9 cellular contexts compared by ENCODE assay signal in genomic region chr2:231162036-231162345, GRCh38. TPM values are rescaled to one million over a fixed set of nuclear protein-coding genes. Genes with fewer than 3 reads are reported as not detected.
DNase-seq lines count a peak whose midpoint lies in the region; ATAC-seq and TF ChIP-seq lines count a peak whose summit lies in the region.
"Had no signal": no experiment of that assay in that cellular context is flagged by ENCODE, and none has a peak within 500 bp of the region (broad histone marks: within the 10 kb centered on the region; RNA-seq: fewer than 3 reads in every experiment).

No MANE protein-coding gene starts in this region.

- intact Hi-C loops in activated T-helper 2 cell treated with anti-CD3 and anti-CD28 coated beads, Interferon-gamma antibody, Interleukin-2, Interleukin-4, amounts not matched to agents 10 μg/mL and 5 μg/mL and 100 μg/mL, durations not matched to agents 14 hours and 24 hours and 36 hours (cut with micrococcal nuclease): loop anchor here (5.0 kb wide), 1 partner anchor 35 kb away; the partner anchor contains the start of gene HTR2B
- intact Hi-C loops in left ventricle myocardium superior (cut with micrococcal nuclease): no loop called here

- H3K9me3 ChIP-seq in HEK293 (ENCODE audit: control insufficient read depth, insufficient read depth, low read depth, low read length): no peaks in the 10 kb centered on the region

- no peak for DNase-seq in activated T-helper 2 cell treated with anti-CD3 and anti-CD28 coated beads, Interferon-gamma antibody, Interleukin-2, Interleukin-4, amounts not matched to agents 10 μg/mL and 5 μg/mL and 100 μg/mL, durations not matched to agents 14 hours and 24 hours and 36 hours (ENCODE audit: low spot score)
- DNase-seq in left ventricle myocardium superior (no peak), DMS53 (lab: John Stamatoyannopoulos, UW) (no peak), germinal center (ENCODE audit: low spot score) (no peak), NCI-H69 (lab: John Stamatoyannopoulos, UW) (no peak)
- DNase-seq: activated CD4-positive, alpha-beta T cell treated with anti-CD3 and anti-CD28 coated beads for 48 hours had no signal

- H3K4me1 ChIP-seq in HEK293 (ENCODE audit: control insufficient read depth, insufficient read depth, low read length): no peaks in the 10 kb centered on the region

- H3K4me3 ChIP-seq in HEK293 (ENCODE audit: low read depth, low read length): no peak overlapping the region

- POLR2A ChIA-PET in HEK293 (lab: Yijun Ruan, JAX): no interaction called here

- TF ChIP-seq CTCF in HEK293 (tag by site-specific recombination; IDR thresholded peaks at IDR 0.05): no peak

- no peak overlapping the region for H3K27ac ChIP-seq in HEK293 (ENCODE audit: extremely low read depth, low read depth, low read length)

- no peaks in the 10 kb centered on the region for H3K27me3 Mint-ChIP-seq in activated T-helper 2 cell treated with anti-CD3 and anti-CD28 coated beads, Interferon-gamma antibody, Interleukin-2, Interleukin-4, amounts not matched to agents 10 μg/mL and 5 μg/mL and 100 μg/mL, durations not matched to agents 14 hours and 24 hours and 36 hours (ENCODE audit: low read depth)
- no peaks in the 10 kb centered on the region for H3K27me3 Mint-ChIP-seq in stimulated activated memory B cell treated with anti-CD40 and anti-IgM and Interleukin-4, amounts not matched to agents 10 μg/mL and 1 μg/mL and 100 μg/mL, for 72 hours

- H3K4me1 Mint-ChIP-seq in activated T-helper 2 cell treated with anti-CD3 and anti-CD28 coated beads, Interferon-gamma antibody, Interleukin-2, Interleukin-4, amounts not matched to agents 10 μg/mL and 5 μg/mL and 100 μg/mL, durations not matched to agents 14 hours and 24 hours and 36 hours (ENCODE audit: low read depth): peaks cover 26% of the 10 kb centered on the region
- H3K4me1 Mint-ChIP-seq in stimulated activated memory B cell treated with anti-CD40 and anti-IgM and Interleukin-4, amounts not matched to agents 10 μg/mL and 1 μg/mL and 100 μg/mL, for 72 hours: peaks cover 40% of the 10 kb centered on the region

- no peaks in the 10 kb centered on the region for H3K9me3 Mint-ChIP-seq in activated T-helper 2 cell treated with anti-CD3 and anti-CD28 coated beads, Interferon-gamma antibody, Interleukin-2, Interleukin-4, amounts not matched to agents 10 μg/mL and 5 μg/mL and 100 μg/mL, durations not matched to agents 14 hours and 24 hours and 36 hours
- no peaks in the 10 kb centered on the region for H3K9me3 Mint-ChIP-seq in stimulated activated memory B cell treated with anti-CD40 and anti-IgM and Interleukin-4, amounts not matched to agents 10 μg/mL and 1 μg/mL and 100 μg/mL, for 72 hours

- peaks cover 47% of the 10 kb centered on the region for H3K36me3 Mint-ChIP-seq in activated T-helper 2 cell treated with anti-CD3 and anti-CD28 coated beads, Interferon-gamma antibody, Interleukin-2, Interleukin-4, amounts not matched to agents 10 μg/mL and 5 μg/mL and 100 μg/mL, durations not matched to agents 14 hours and 24 hours and 36 hours (ENCODE audit: low read depth)
- peaks cover 60% of the 10 kb centered on the region for H3K36me3 Mint-ChIP-seq in stimulated activated memory B cell treated with anti-CD40 and anti-IgM and Interleukin-4, amounts not matched to agents 10 μg/mL and 1 μg/mL and 100 μg/mL, for 72 hours

- CTCF ChIA-PET in HEK293 (lab: Yijun Ruan, JAX): no interaction called here

- H3K4me3 Mint-ChIP-seq in activated T-helper 2 cell treated with anti-CD3 and anti-CD28 coated beads, Interferon-gamma antibody, Interleukin-2, Interleukin-4, amounts not matched to agents 10 μg/mL and 5 μg/mL and 100 μg/mL, durations not matched to agents 14 hours and 24 hours and 36 hours (ENCODE audit: low read depth): peak overlapping the region; percentile 1
- H3K4me3 Mint-ChIP-seq in stimulated activated memory B cell treated with anti-CD40 and anti-IgM and Interleukin-4, amounts not matched to agents 10 μg/mL and 1 μg/mL and 100 μg/mL, for 72 hours: no peak overlapping the region

- ATAC-seq in left ventricle myocardium superior (peak; percentile 63), HG03520 (IDR thresholded peaks at IDR 0.05; ENCODE audit: unreplicated experiment) (no peak)
- peak; percentile 74 for ATAC-seq in stimulated activated memory B cell treated with anti-CD40 and anti-IgM and Interleukin-4, amounts not matched to agents 10 μg/mL and 1 μg/mL and 100 μg/mL, for 72 hours

- peaks cover 17 to 75% of the 10 kb centered on the region in 2 experiments for H3K36me3 ChIP-seq in HEK293 (ENCODE audit: control insufficient read depth in 2 of 2, insufficient read depth in 1 of 2, low read length in 2 of 2)

- peak overlapping the region; percentile 73 for H3K27ac Mint-ChIP-seq in activated T-helper 2 cell treated with anti-CD3 and anti-CD28 coated beads, Interferon-gamma antibody, Interleukin-2, Interleukin-4, amounts not matched to agents 10 μg/mL and 5 μg/mL and 100 μg/mL, durations not matched to agents 14 hours and 24 hours and 36 hours
- peak overlapping the region; percentile 90 for H3K27ac Mint-ChIP-seq in stimulated activated memory B cell treated with anti-CD40 and anti-IgM and Interleukin-4, amounts not matched to agents 10 μg/mL and 1 μg/mL and 100 μg/mL, for 72 hours

TF ChIP-seq in HEK293, 187 proteins besides CTCF, POLR2A, EP300 and RAD21:
- no peak for TF ChIP-seq ZNF623 (tag by site-specific recombination; IDR thresholded peaks at IDR 0.05)
- 0 out of 2 replicates have a peak, but pooled peaks have one; percentile 16 for TF ChIP-seq ZNF366 (tag by site-specific recombination; conservative IDR thresholded peaks at IDR 0.05)
- TF ChIP-seq ZNF776 (tag by site-specific recombination; IDR thresholded peaks at IDR 0.05; ENCODE audit: borderline replicate concordance): no peak

RNA-seq across cellular contexts. Expression of gene ARMC9, which starts 36.4 kb away (rescaled TPM):
- 2.5 and 3.3 TPM in 2 replicates for total RNA-seq in activated T-helper 2 cell treated with anti-CD3 and anti-CD28 coated beads, Interferon-gamma antibody, Interleukin-2, Interleukin-4, amounts not matched to agents 10 μg/mL and 5 μg/mL and 100 μg/mL, durations not matched to agents 14 hours and 24 hours and 36 hours
- total RNA-seq in left ventricle myocardium superior: 2.3 TPM

RNA-seq across cellular contexts. Expression of gene HTR2B, which starts 37.1 kb away (rescaled TPM):
- not detected in 2 replicates for total RNA-seq in activated T-helper 2 cell treated with anti-CD3 and anti-CD28 coated beads, Interferon-gamma antibody, Interleukin-2, Interleukin-4, amounts not matched to agents 10 μg/mL and 5 μg/mL and 100 μg/mL, durations not matched to agents 14 hours and 24 hours and 36 hours
- total RNA-seq in left ventricle myocardium superior: 0.50 TPM
